ENCODE assay signal across 8 cellular contexts in genomic region chr12:98644712-98645571, GRCh38.
DNase-seq lines count a peak whose midpoint lies in the region; ATAC-seq and TF ChIP-seq lines count a peak whose summit lies in the region.

Gene APAF1, plus strand, starts transcription at chr12:98645290. Its CDS starts 3,070 bp downstream, at chr12:98648360.
Gene IKBIP, minus strand, starts transcription at chr12:98644788. Its CDS starts 87 bp downstream, at chr12:98644701.

- ATAC-seq in GM18519 (IDR thresholded peaks at IDR 0.05; ENCODE audit: low FRiP score, unreplicated experiment) (peak; percentile 84), HG03045 (IDR thresholded peaks at IDR 0.05; ENCODE audit: unreplicated experiment) (peak; percentile 90)

- TF ChIP-seq CTCF in 22Rv1 (IDR thresholded peaks at IDR 0.05) = no peak; the same call in 1 of the 2 replicates

- DNase-seq in NCI-H2081 treated with DMSO at 0.1 percent for 48 hours (lab: John Stamatoyannopoulos, UW) (peak; percentile 84), T1000 (lab: John Stamatoyannopoulos, UW) (peak; percentile 100), astrocyte of the hippocampus (ENCODE audit: low read depth, low spot score) (peak; percentile 99), hippocampal formation (lab: John Stamatoyannopoulos, UW) (peak; percentile 90 to 93), retina (peak; percentile 100)

- peak within 1 kb of the TSS; percentile 55 for H3K27ac ChIP-seq in 22Rv1

Comparison
In these comparisons a context has a peak if more than half of its experiments do, and no peak if none do; other contexts are left out.
1. Peak in every context shown above with its lines: DNase-seq, ATAC-seq and H3K27ac ChIP-seq.